ENCODE assay signal across 1 cellular context in the genomic region with DNA sequence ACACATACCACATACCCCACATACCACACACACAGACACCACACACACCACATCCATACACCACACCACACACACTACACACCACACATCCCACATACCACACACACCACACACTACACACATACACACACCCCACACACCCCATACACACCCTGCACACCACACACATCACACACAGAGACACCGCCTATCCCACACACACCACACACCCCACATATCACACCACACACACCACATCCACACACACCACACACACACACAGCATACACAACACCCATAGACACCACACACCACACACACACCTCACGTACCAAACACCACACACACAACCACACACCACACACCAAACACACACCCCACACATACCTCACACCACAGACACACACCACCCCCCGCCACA.
TF ChIP-seq lines count a peak whose summit lies in the region.

No MANE protein-coding gene starts in this region.

TF ChIP-seq in HEK293, 187 proteins besides CTCF, POLR2A, EP300 and RAD21 (continued from another document):
- TF ChIP-seq PRDM2 (tag by site-specific recombination; IDR thresholded peaks at IDR 0.05; ENCODE audit: borderline replicate concordance) (peak; percentile 89; the same call in 1 of the 2 replicates), ZBTB20 (tag by site-specific recombination; IDR thresholded peaks at IDR 0.05) (0 out of 2 replicates have a peak, but pooled peaks have one; percentile 17), ZNF114 (tag by site-specific recombination; IDR thresholded peaks at IDR 0.05) (peak; percentile 89; the same call in 1 of the 2 replicates), ZFP69B (tag by site-specific recombination; IDR thresholded peaks at IDR 0.05) (no peak), ZNF707 (tag by site-specific recombination; IDR thresholded peaks at IDR 0.05) (0 out of 2 replicates have a peak, but pooled peaks have one; percentile 17), ZNF521 (tag by site-specific recombination; IDR thresholded peaks at IDR 0.05) (peak; percentile 55; the same call in 1 of the 2 replicates), ZBTB21 (tag by site-specific recombination; IDR thresholded peaks at IDR 0.05) (no peak), ZNF148 (tag by site-specific recombination; IDR thresholded peaks at IDR 0.05; ENCODE audit: borderline replicate concordance) (peak; percentile 69; the same call in 1 of the 2 replicates), ZNF658 (tag by site-specific recombination; IDR thresholded peaks at IDR 0.05) (0 out of 2 replicates have a peak, but pooled peaks have one; percentile 22), ZNF248 (tag by site-specific recombination; IDR thresholded peaks at IDR 0.05) (0 out of 2 replicates have a peak, but pooled peaks have one; percentile 50), RBAK (tag by site-specific recombination; IDR thresholded peaks at IDR 0.05) (0 out of 2 replicates have a peak, but pooled peaks have one; percentile 37), ZNF157 (tag by site-specific recombination; IDR thresholded peaks at IDR 0.05) (peak; percentile 46; the same call in 1 of the 2 replicates), SETDB1 (IDR thresholded peaks at IDR 0.05; ENCODE audit: insufficient read length, low read length) (no peak), YY2 (tag by site-specific recombination; IDR thresholded peaks at IDR 0.05) (no peak), ZNF175 (tag by site-specific recombination; IDR thresholded peaks at IDR 0.05) (0 out of 2 replicates have a peak, but pooled peaks have one; percentile 69), EGR2 (tag by site-specific recombination; IDR thresholded peaks at IDR 0.05; ENCODE audit: low read depth) (peak; percentile 17; the same call in 1 of the 2 replicates), SALL2 (tag by site-specific recombination; IDR thresholded peaks at IDR 0.05; ENCODE audit: borderline replicate concordance) (peak; percentile 68; the same call in 1 of the 2 replicates), ZNF473 (tag by site-specific recombination; IDR thresholded peaks at IDR 0.05) (peak; percentile 82; the same call in 1 of the 2 replicates), ZNF311 (tag by site-specific recombination; IDR thresholded peaks at IDR 0.05; ENCODE audit: borderline replicate concordance) (0 out of 2 replicates have a peak, but pooled peaks have one; percentile 43), ZNF112 (tag by site-specific recombination; IDR thresholded peaks at IDR 0.05) (peak; percentile 34; the same call in 1 of the 2 replicates), ZNF747 (tag by site-specific recombination; IDR thresholded peaks at IDR 0.05) (no peak)
- TF ChIP-seq, protein P1, sequence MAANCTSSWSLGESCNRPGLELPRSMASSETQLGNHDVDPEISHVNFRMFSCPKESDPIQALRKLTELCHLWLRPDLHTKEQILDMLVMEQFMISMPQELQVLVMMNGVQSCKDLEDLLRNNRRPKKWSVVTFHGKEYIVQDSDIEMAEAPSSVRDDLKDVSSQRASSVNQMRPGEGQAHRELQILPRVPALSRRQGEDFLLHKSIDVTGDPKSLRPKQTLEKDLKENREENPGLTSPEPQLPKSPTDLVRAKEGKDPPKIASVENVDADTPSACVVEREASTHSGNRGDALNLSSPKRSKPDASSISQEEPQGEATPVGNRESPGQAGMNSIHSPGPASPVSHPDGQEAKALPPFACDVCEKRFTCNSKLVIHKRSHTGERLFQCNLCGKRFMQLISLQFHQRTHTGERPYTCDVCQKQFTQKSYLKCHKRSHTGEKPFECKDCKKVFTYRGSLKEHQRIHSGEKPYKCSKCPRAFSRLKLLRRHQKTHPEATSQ (tag by site-specific recombination; IDR thresholded peaks at IDR 0.05): no peak
- TF ChIP-seq, protein P2, sequence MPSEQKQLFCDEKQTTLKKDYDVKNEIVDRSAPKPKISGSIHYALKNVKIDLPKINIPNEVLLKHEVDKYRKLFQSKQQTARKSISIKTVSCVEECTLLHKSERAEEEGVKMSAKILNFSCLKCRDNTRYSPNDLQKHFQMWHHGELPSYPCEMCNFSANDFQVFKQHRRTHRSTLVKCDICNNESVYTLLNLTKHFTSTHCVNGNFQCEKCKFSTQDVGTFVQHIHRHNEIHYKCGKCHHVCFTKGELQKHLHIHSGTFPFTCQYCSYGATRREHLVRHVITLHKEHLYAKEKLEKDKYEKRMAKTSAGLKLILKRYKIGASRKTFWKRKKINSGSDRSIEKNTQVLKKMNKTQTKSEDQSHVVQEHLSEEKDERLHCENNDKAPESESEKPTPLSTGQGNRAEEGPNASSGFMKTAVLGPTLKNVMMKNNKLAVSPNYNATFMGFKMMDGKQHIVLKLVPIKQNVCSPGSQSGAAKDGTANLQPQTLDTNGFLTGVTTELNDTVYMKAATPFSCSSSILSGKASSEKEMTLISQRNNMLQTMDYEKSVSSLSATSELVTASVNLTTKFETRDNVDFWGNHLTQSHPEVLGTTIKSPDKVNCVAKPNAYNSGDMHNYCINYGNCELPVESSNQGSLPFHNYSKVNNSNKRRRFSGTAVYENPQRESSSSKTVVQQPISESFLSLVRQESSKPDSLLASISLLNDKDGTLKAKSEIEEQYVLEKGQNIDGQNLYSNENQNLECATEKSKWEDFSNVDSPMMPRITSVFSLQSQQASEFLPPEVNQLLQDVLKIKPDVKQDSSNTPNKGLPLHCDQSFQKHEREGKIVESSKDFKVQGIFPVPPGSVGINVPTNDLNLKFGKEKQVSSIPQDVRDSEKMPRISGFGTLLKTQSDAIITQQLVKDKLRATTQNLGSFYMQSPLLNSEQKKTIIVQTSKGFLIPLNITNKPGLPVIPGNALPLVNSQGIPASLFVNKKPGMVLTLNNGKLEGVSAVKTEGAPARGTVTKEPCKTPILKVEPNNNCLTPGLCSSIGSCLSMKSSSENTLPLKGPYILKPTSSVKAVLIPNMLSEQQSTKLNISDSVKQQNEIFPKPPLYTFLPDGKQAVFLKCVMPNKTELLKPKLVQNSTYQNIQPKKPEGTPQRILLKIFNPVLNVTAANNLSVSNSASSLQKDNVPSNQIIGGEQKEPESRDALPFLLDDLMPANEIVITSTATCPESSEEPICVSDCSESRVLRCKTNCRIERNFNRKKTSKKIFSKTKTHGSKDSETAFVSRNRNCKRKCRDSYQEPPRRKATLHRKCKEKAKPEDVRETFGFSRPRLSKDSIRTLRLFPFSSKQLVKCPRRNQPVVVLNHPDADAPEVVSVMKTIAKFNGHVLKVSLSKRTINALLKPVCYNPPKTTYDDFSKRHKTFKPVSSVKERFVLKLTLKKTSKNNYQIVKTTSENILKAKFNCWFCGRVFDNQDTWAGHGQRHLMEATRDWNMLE (tag by site-specific recombination; conservative IDR thresholded peaks at IDR 0.05; ENCODE audit: low read depth): no peak
